ENCODE assay signal across 8 cellular contexts in the genomic region with DNA sequence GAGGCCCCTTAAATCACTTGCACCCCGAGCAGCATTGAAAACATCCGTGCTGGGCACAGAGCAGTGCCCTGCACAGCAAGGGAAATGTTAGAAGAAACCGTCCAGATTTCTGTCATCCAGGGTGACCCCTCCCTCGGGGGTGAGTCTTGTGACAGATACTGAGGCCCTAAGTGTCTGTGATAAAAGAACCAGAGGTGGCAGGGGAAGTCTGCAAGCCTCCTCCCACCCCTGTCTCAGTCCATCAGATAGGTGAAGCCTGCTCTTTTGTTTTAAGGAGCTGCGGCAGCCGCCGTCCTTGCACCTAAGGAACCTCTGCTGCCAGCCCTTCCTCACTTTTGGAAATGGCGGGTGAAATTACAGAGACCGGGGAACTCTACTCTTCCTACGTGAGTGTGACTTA. TPM values are rescaled to one million over a fixed set of nuclear protein-coding genes. Genes with fewer than 3 reads are reported as not detected.
DNase-seq lines count a peak whose midpoint lies in the region; ATAC-seq and TF ChIP-seq lines count a peak whose summit lies in the region.

No MANE protein-coding gene starts in this region.

- H3K36me3 Mint-ChIP-seq in activated naive CD4-positive, alpha-beta T cell treated with anti-CD3 and anti-CD28 coated beads, Interleukin-2, amount 10 ng/mL, durations not matched to agents 7 days and 5 days, result peaks cover 61% of the 10 kb centered on the region

- intact Hi-C loops in upper lobe of right lung (cut with DNase I), result no loop called here

- peaks cover 4% of the 10 kb centered on the region for H3K27me3 Mint-ChIP-seq in activated naive CD4-positive, alpha-beta T cell treated with anti-CD3 and anti-CD28 coated beads, Interleukin-2, amount 10 ng/mL, durations not matched to agents 7 days and 5 days

- TF ChIP-seq CTCF in astrocyte of the spinal cord (IDR thresholded peaks at IDR 0.05; ENCODE audit: low read depth, low read length) (no peak), lung (IDR thresholded peaks at IDR 0.05; ENCODE audit: control extremely low read depth, extremely low read depth) (no peak), upper lobe of right lung (IDR thresholded peaks at IDR 0.05) (no peak)

- peak overlapping the region; percentile 98 for H3K4me3 Mint-ChIP-seq in activated naive CD4-positive, alpha-beta T cell treated with anti-CD3 and anti-CD28 coated beads, Interleukin-2, amount 10 ng/mL, durations not matched to agents 7 days and 5 days

- H3K4me1 ChIP-seq in lung (ENCODE audit: control insufficient read depth in 2 of 2, insufficient read depth in 2 of 2, low read length in 2 of 2), result peaks cover 3 to 11% of the 10 kb centered on the region in 2 donors
- H3K4me1 ChIP-seq in upper lobe of right lung, result peaks cover 23% of the 10 kb centered on the region

- H3K27ac ChIP-seq in lung (ENCODE audit: low read depth in 1 of 2, low read length in 1 of 2) (peak overlapping the region in 1 of 2 donors; percentile 55), upper lobe of right lung (peak overlapping the region; percentile 36)

- ATAC-seq in lung (ENCODE audit: insufficient read depth, low FRiP score) (no peak), upper lobe of right lung (no peak), GM21447 (IDR thresholded peaks at IDR 0.05; ENCODE audit: unreplicated experiment) (no peak)

- 39 to 42% methylated on average over 10 of the region's 10 CpGs for WGBS in lung, 2 donors

- no peak for DNase-seq in activated naive CD4-positive, alpha-beta T cell treated with anti-CD3 and anti-CD28 coated beads, Interleukin-2, amount 10 ng/mL, durations not matched to agents 7 days and 5 days
- no peak for DNase-seq in activated naive CD4-positive, alpha-beta T cell treated with anti-CD3 and anti-CD28 coated beads, Interleukin-2, amount 50 U/mL, for 16 hours
- no peak for DNase-seq in astrocyte of the spinal cord (ENCODE audit: low read depth, low spot score)
- no peak for DNase-seq in lung (ENCODE audit: low spot score)
- no peak for DNase-seq in upper lobe of right lung
- DNase-seq in GOT3 (lab: John Stamatoyannopoulos, UW), result no peak
- no peak for DNase-seq in GM19238 (ENCODE audit: insufficient read length, low spot score)

- H3K9me3 ChIP-seq in lung (ENCODE audit: control insufficient read depth in 2 of 2, insufficient read depth in 1 of 2, low read length in 1 of 2) (no peaks in the 10 kb centered on the region), upper lobe of right lung (no peaks in the 10 kb centered on the region)

- peaks cover 80% of the 10 kb centered on the region for H3K4me1 Mint-ChIP-seq in activated naive CD4-positive, alpha-beta T cell treated with anti-CD3 and anti-CD28 coated beads, Interleukin-2, amount 10 ng/mL, durations not matched to agents 7 days and 5 days

- CTCF ChIA-PET in activated naive CD4-positive, alpha-beta T cell treated with anti-CD3 and anti-CD28 coated beads, Interleukin-2, amount 10 ng/mL, durations not matched to agents 7 days and 5 days (lab: Charles Lee), result interaction anchor here (0.8 to 5.6 kb wide), 6 partner anchors 14 to 119 kb away, joined by 3 to 44 read pairs (median 10); no protein-coding TSS in a partner anchor

- peak overlapping the region; percentile 69 for H3K27ac Mint-ChIP-seq in activated naive CD4-positive, alpha-beta T cell treated with anti-CD3 and anti-CD28 coated beads, Interleukin-2, amount 10 ng/mL, durations not matched to agents 7 days and 5 days

- H3K9me3 Mint-ChIP-seq in activated naive CD4-positive, alpha-beta T cell treated with anti-CD3 and anti-CD28 coated beads, Interleukin-2, amount 10 ng/mL, durations not matched to agents 7 days and 5 days, result no peaks in the 10 kb centered on the region

- H3K4me3 ChIP-seq in astrocyte of the spinal cord (ENCODE audit: low read depth, low read length) (peak overlapping the region; percentile 75), lung (peak overlapping the region; percentile 97), upper lobe of right lung (peak overlapping the region; percentile 87)

- H3K27me3 ChIP-seq in lung (ENCODE audit: control insufficient read depth, insufficient read depth) (no peaks in the 10 kb centered on the region), upper lobe of right lung (no peaks in the 10 kb centered on the region)

- H3K36me3 ChIP-seq in lung (ENCODE audit: control insufficient read depth in 2 of 2, insufficient read depth in 2 of 2, low read length in 2 of 2), result peaks cover 6 to 25% of the 10 kb centered on the region in 2 donors
- H3K36me3 ChIP-seq in upper lobe of right lung, result peaks cover 17% of the 10 kb centered on the region

- in situ Hi-C loops in astrocyte of the spinal cord (cut with HindIII; ENCODE audit: low sequenced_read_pairs), result no loop called here

RNA-seq across cellular contexts. Expression of gene NAT9, which starts 0.8 kb away (rescaled TPM):
- total RNA-seq in lung (10 to 100 TPM; 27.1 to 47.4 TPM), upper lobe of right lung (40.8 TPM)
- polyA plus RNA-seq in lung, result 10 to 100 TPM; 36.5 to 36.7 TPM

RNA-seq across cellular contexts. Expression of gene NHERF1, which starts 28.6 kb away (rescaled TPM):
- 10 to 100 TPM; 18.3 to 58.2 TPM for total RNA-seq in lung
- polyA plus RNA-seq in lung, result 10 to 100 TPM; 18.6 to 37.6 TPM
- total RNA-seq in upper lobe of right lung, result 28.4 TPM

RNA-seq across cellular contexts. Expression of gene RAB37, which starts 39.9 kb away (rescaled TPM):
- total RNA-seq in lung (1 to 10 TPM; 5.9 to 7.3 TPM), upper lobe of right lung (6.8 TPM)
- 1 to 10 TPM; 3.2 to 6.0 TPM for polyA plus RNA-seq in lung
